In the genomic region with DNA sequence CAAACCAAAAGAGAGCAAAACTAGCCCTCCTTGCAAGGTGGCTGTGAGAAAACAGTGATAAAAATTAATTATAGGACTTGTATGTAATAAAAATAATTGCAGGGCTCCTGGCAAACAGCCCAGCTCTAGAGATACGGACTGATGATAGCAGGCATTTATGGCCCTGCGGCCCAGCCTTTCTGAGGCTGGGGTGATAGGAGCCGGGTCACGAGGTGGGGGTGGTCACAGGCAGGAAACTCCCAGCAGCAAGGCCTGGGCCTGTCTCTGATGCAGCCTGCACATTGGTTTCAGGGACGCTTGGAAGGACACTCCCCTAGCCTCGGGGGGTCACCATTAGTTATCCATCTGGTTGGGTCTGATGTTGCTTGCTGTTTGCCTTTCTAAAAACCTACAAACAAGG, we compare ENCODE assay signal across 1 cellular context.
TF ChIP-seq lines count a peak whose summit lies in the region.

No MANE protein-coding gene starts in this region.

TF ChIP-seq in SK-N-SH, 30 proteins besides CTCF, POLR2A, EP300 and RAD21 (continued from another document):
- TF ChIP-seq, protein P1, sequence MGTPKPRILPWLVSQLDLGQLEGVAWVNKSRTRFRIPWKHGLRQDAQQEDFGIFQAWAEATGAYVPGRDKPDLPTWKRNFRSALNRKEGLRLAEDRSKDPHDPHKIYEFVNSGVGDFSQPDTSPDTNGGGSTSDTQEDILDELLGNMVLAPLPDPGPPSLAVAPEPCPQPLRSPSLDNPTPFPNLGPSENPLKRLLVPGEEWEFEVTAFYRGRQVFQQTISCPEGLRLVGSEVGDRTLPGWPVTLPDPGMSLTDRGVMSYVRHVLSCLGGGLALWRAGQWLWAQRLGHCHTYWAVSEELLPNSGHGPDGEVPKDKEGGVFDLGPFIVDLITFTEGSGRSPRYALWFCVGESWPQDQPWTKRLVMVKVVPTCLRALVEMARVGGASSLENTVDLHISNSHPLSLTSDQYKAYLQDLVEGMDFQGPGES (IDR thresholded peaks at IDR 0.05; ENCODE audit: low read depth, low read length) = no peak
- TF ChIP-seq, protein P2, sequence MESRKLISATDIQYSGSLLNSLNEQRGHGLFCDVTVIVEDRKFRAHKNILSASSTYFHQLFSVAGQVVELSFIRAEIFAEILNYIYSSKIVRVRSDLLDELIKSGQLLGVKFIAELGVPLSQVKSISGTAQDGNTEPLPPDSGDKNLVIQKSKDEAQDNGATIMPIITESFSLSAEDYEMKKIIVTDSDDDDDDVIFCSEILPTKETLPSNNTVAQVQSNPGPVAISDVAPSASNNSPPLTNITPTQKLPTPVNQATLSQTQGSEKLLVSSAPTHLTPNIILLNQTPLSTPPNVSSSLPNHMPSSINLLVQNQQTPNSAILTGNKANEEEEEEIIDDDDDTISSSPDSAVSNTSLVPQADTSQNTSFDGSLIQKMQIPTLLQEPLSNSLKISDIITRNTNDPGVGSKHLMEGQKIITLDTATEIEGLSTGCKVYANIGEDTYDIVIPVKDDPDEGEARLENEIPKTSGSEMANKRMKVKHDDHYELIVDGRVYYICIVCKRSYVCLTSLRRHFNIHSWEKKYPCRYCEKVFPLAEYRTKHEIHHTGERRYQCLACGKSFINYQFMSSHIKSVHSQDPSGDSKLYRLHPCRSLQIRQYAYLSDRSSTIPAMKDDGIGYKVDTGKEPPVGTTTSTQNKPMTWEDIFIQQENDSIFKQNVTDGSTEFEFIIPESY (IDR thresholded peaks at IDR 0.05; ENCODE audit: borderline replicate concordance, low read depth) = no peak
- TF ChIP-seq GATA2 (CRISPR knock-in tag; IDR thresholded peaks at IDR 0.05) (peak; percentile 37; the same call in 1 of the 2 replicates), FOXM1 (IDR thresholded peaks at IDR 0.05; ENCODE audit: low read depth) (no peak), NFIC (IDR thresholded peaks at IDR 0.05; ENCODE audit: borderline replicate concordance) (no peak)
